ENCODE assay signal across 8 cellular contexts in the genomic region with DNA sequence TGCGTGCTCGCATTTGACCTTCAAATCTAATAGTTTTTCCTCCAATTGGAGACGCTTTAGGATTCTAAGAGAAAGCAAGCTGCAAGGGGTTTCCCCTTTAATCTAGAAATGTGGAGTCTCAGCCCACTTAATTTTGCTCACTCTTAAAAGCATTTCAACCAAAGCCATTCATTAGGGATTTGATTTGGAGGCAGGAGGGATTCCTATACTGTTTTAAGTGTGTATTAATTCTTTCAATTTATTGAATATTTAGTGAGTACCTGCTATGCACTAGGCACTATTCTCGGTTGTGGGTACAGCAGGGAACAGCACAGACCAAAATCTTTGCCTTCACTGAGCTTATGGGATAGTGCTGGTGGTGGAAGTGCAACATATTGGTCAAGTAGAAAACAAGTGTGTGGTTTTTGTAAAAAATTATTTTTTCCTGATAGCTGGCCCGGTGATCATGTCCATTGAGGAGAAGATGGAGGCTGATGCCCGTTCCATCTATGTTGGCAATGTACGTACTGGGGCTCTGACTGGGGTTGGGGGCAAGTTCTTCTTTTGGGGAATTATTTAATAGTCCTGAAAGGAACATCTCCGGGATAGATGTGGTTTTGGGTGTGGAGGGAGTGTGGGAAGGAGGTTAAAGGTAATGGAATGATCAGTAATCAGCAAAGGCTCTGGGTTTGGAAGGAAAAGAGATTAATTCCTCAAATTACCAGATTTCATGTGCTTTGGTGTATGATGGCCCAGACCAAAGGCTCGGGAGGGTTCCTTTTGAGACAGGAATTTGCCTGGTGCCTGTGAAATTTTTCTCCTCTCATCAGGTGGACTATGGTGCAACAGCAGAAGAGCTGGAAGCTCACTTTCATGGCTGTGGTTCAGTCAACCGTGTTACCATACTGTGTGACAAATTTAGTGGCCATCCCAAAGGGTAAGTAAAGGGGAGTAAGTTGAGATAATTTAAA. TPM values are rescaled to one million over a fixed set of nuclear protein-coding genes. Genes with fewer than 3 reads are reported as not detected.
DNase-seq lines count a peak whose midpoint lies in the region; ATAC-seq and TF ChIP-seq lines count a peak whose summit lies in the region.

No MANE protein-coding gene starts in this region.

- peak overlapping the region; percentile 85 for H3K4me2 ChIP-seq in Karpas-422 (ENCODE audit: low read depth, low read length, poor library complexity, severe bottlenecking)

- peak overlapping the region; percentile 83 to 97 (median 94) for H3K27ac Mint-ChIP-seq in naive B cell

- peak overlapping the region; percentile 88 to 98 (median 94) for H3K4me3 Mint-ChIP-seq in naive B cell

- H3K36me3 Mint-ChIP-seq in naive B cell, result no peaks in the 10 kb centered on the region

- POLR2A ChIA-PET in AG04450 (lab: Yijun Ruan, JAX), result interaction anchor here (0.7 to 3.2 kb wide), 8 partner anchors 17 to 233 kb away, joined by 3 to 54 read pairs (median 5); partner anchors contain the start of genes BCL2L2, HOMEZ, PPP1R3E and SLC22A17

- H3K27ac ChIP-seq in AG04450 (ENCODE audit: low read depth, low read length), result no peak overlapping the region
- peak overlapping the region; percentile 59 for H3K27ac ChIP-seq in Karpas-422 (ENCODE audit: low read length)
- H3K27ac ChIP-seq in coronary artery, result peak overlapping the region in 1 of 2 donors; percentile 88

- H3K4me3 ChIP-seq in AG04450 (ENCODE audit: low read depth, low read length) (peak overlapping the region; percentile 78), Karpas-422 (ENCODE audit: low read length) (peak overlapping the region; percentile 86), coronary artery (peak overlapping the region; percentile 81)

- DNase-seq in AG04450 (ENCODE audit: low read depth, low spot score), result no peak
- DNase-seq in Karpas-422, result no peak
- DNase-seq in coronary artery (ENCODE audit: low spot score), result no peak
- DNase-seq in naive B cell, result no peak
- no peak for DNase-seq in NCI-H2081 treated with DMSO at 0.1 percent for 48 hours (lab: John Stamatoyannopoulos, UW)
- no peak for DNase-seq in amniotic stem cell (lab: John Stamatoyannopoulos, UW)

- H3K27me3 ChIP-seq in AG04450 (ENCODE audit: control insufficient read depth, insufficient read depth, low read length), result no peaks in the 10 kb centered on the region
- no peaks in the 10 kb centered on the region for H3K27me3 ChIP-seq in Karpas-422 (ENCODE audit: low read length)

- peaks cover 30% of the 10 kb centered on the region for H3K79me2 ChIP-seq in Karpas-422 (ENCODE audit: low read length)

- ATAC-seq in naive B cell (ENCODE audit: low read depth in 2 of 2) (no peak), GM19035 (IDR thresholded peaks at IDR 0.05; ENCODE audit: unreplicated experiment) (no peak), HG03280 (IDR thresholded peaks at IDR 0.05; ENCODE audit: unreplicated experiment) (no peak)

- H3K9me3 Mint-ChIP-seq in naive B cell, result peaks cover 0 to 3% (median 0%) of the 10 kb centered on the region in 7 donors

- peaks cover 34% of the 10 kb centered on the region for H3K4me1 ChIP-seq in Karpas-422 (ENCODE audit: low read length)

- peaks cover 22 to 32% (median 28%) of the 10 kb centered on the region in 3 donors for H3K4me1 Mint-ChIP-seq in naive B cell

- H2AFZ ChIP-seq in Karpas-422 (ENCODE audit: low read length), result no peak overlapping the region

- H3K9me3 ChIP-seq in AG04450 (ENCODE audit: control insufficient read depth, insufficient read depth, low read length), result no peaks in the 10 kb centered on the region
- H3K9me3 ChIP-seq in Karpas-422 (ENCODE audit: low read length), result no peaks in the 10 kb centered on the region

- H3K9ac ChIP-seq in Karpas-422 (ENCODE audit: low read length), result peak overlapping the region; percentile 92

- no peaks in the 10 kb centered on the region for H3K27me3 Mint-ChIP-seq in naive B cell

- peaks cover 6% of the 10 kb centered on the region; the same call in 1 of the 2 replicates for H4K20me1 ChIP-seq in Karpas-422 (ENCODE audit: insufficient read depth, low read depth, low read length)

- TF ChIP-seq CTCF in AG04450 (IDR thresholded peaks at IDR 0.05; ENCODE audit: low read depth, low read length), result no peak
- no peak for TF ChIP-seq CTCF in coronary artery (IDR thresholded peaks at IDR 0.05)

- H3K36me3 ChIP-seq in Karpas-422 (ENCODE audit: insufficient read depth, low read length), result peaks cover 28% of the 10 kb centered on the region

- no peaks in the 10 kb centered on the region for H3K9me2 ChIP-seq in Karpas-422 (replicated peaks; ENCODE audit: insufficient read depth, low read length)

- CTCF ChIA-PET in AG04450 (lab: Charles Lee), result interaction anchor here (0.8 to 8.8 kb wide), 10 partner anchors 22 to 350 kb away, joined by 3 to 138 read pairs (median 3); partner anchors contain the start of gene ACIN1

RNA-seq across cellular contexts. Expression of gene PABPN1, which starts 1.6 kb away (rescaled TPM):
- polyA plus RNA-seq in AG04450 (2011; rRNA removed) (174 and 182 TPM in 2 replicates), naive B cell (ENCODE audit: low read depth in 6 of 6) (100 to 1,000 TPM; 114 to 160 (median 145) TPM)
- polyA minus RNA-seq in AG04450 (2011; rRNA and poly(A)+ RNA removed), result 69.7 and 73.5 TPM in 2 replicates
- total RNA-seq in Karpas-422 (2014; rRNA removed; shearing (Covaris generic); ENCODE audit: low replicate concordance), result 126 and 195 TPM in 2 replicates

RNA-seq across cellular contexts. Expression of gene BCL2L2, which starts 16.2 kb away (rescaled TPM):
- polyA plus RNA-seq in AG04450 (2011; rRNA removed) (21.5 and 22.2 TPM in 2 replicates), naive B cell (ENCODE audit: low read depth in 6 of 6) (under 1 TPM in 3 of 6 donors, not detected in 3; 0.22 to 0.72 (median 0.28) TPM)
- polyA minus RNA-seq in AG04450 (2011; rRNA and poly(A)+ RNA removed), result 14.3 and 14.4 TPM in 2 replicates
- total RNA-seq in Karpas-422 (2014; rRNA removed; shearing (Covaris generic); ENCODE audit: low replicate concordance), result 15.1 and 18.3 TPM in 2 replicates

RNA-seq across cellular contexts. Expression of gene PPP1R3E, which starts 20.2 kb away (rescaled TPM):
- polyA plus RNA-seq in AG04450 (2011; rRNA removed) (2.4 and 2.8 TPM in 2 replicates), naive B cell (ENCODE audit: low read depth in 6 of 6) (10 to 100 TPM in 1 of 6 donors, 1 to 10 TPM in 5; 3.9 to 11.8 (median 5.1) TPM)
- 2.3 and 2.6 TPM in 2 replicates for polyA minus RNA-seq in AG04450 (2011; rRNA and poly(A)+ RNA removed)
- 48.3 and 70.4 TPM in 2 replicates for total RNA-seq in Karpas-422 (2014; rRNA removed; shearing (Covaris generic); ENCODE audit: low replicate concordance)

RNA-seq across cellular contexts. Expression of gene SLC22A17, which starts 29.8 kb away (rescaled TPM):
- polyA plus RNA-seq in AG04450 (2011; rRNA removed) (17.4 and 27.0 TPM in 2 replicates), naive B cell (ENCODE audit: low read depth in 6 of 6) (under 1 TPM in 2 of 6 donors, not detected in 4; 0.29 to 0.66 TPM)
- 12.6 and 17.5 TPM in 2 replicates for polyA minus RNA-seq in AG04450 (2011; rRNA and poly(A)+ RNA removed)
- not detected in 2 replicates for total RNA-seq in Karpas-422 (2014; rRNA removed; shearing (Covaris generic); ENCODE audit: low replicate concordance)

RNA-seq across cellular contexts. Expression of gene HOMEZ, which starts 36.9 kb away (rescaled TPM):
- polyA plus RNA-seq in AG04450 (2011; rRNA removed), result 11.2 and 13.2 TPM in 2 replicates
- polyA minus RNA-seq in AG04450 (2011; rRNA and poly(A)+ RNA removed), result 24.6 and 31.3 TPM in 2 replicates
- total RNA-seq in Karpas-422 (2014; rRNA removed; shearing (Covaris generic); ENCODE audit: low replicate concordance), result 9.3 and 12.7 TPM in 2 replicates
- polyA plus RNA-seq in naive B cell (ENCODE audit: low read depth in 6 of 6), result 1 to 10 TPM; 1.0 to 6.9 (median 4.8) TPM

Comparison
In these comparisons a context has a peak if more than half of its experiments do, and no peak if none do; other contexts are left out.
1. RNA of gene BCL2L2, which starts 16.2 kb away (polyA plus RNA-seq): 21.5 to 22.2 TPM in AG04450; 0.22 to 0.72 TPM in naive B cell; every median in the first group is over 10 times any median in the second.
2. Peak in every context shown above with its lines, with median percentiles within 50 percentile points of each other: H3K4me3 ChIP-seq.